Comparison of ENCODE assay signal across 13 cellular contexts in genomic region chr11:61349189-61349751, GRCh38.
"Had no signal": no experiment of that assay in that cellular context is flagged by ENCODE, and none has a peak within 500 bp of the region (broad histone marks: within the 10 kb centered on the region; RNA-seq: fewer than 3 reads in every experiment).

No MANE protein-coding gene starts in this region.

- H3K27ac ChIP-seq: prostate gland, right lobe of liver, stomach, testis had no signal

- H3K27me3 Mint-ChIP-seq: activated naive CD4-positive, alpha-beta T cell treated with anti-CD3 and anti-CD28 coated beads, Interleukin-2, amount 10 ng/mL, durations not matched to agents 7 days and 5 days; activated T-cell treated with anti-CD3 and anti-CD28 coated beads, Interleukin-2, amount 50 U/mL, for 24 hours; naive thymus-derived CD8-positive, alpha-beta T cell had no signal

- H3K27ac Mint-ChIP-seq: activated naive CD4-positive, alpha-beta T cell treated with anti-CD3 and anti-CD28 coated beads, Interleukin-2, amount 10 ng/mL, durations not matched to agents 7 days and 5 days; activated T-cell treated with anti-CD3 and anti-CD28 coated beads, Interleukin-2, amount 50 U/mL, for 24 hours had no signal

- H3K27me3 ChIP-seq: right lobe of liver, stomach, testis had no signal

- H3K9me3 Mint-ChIP-seq: activated naive CD4-positive, alpha-beta T cell treated with anti-CD3 and anti-CD28 coated beads, Interleukin-2, amount 10 ng/mL, durations not matched to agents 7 days and 5 days; activated T-cell treated with anti-CD3 and anti-CD28 coated beads, Interleukin-2, amount 50 U/mL, for 24 hours; naive thymus-derived CD8-positive, alpha-beta T cell had no signal

- H3K4me1 Mint-ChIP-seq: activated naive CD4-positive, alpha-beta T cell treated with anti-CD3 and anti-CD28 coated beads, Interleukin-2, amount 10 ng/mL, durations not matched to agents 7 days and 5 days had no signal

- H3K4me3 ChIP-seq: prostate gland, right lobe of liver, stomach, testis had no signal

- DNase-seq: activated CD4-positive, alpha-beta T cell treated with anti-CD3 and anti-CD28 coated beads, Interleukin-2, amount 50 U/mL, for 4 hours; activated CD4-positive, CD25-positive, alpha-beta regulatory T cell treated with anti-CD3 and anti-CD28 coated beads, Interleukin-2, amount 50 U/mL, for 72 hours; activated naive CD4-positive, alpha-beta T cell treated with anti-CD3 and anti-CD28 coated beads, Interleukin-2, amount 10 ng/mL, durations not matched to agents 7 days and 5 days; activated T-cell treated with anti-CD3 and anti-CD28 coated beads, Interleukin-2, amount 50 U/mL, for 24 hours; left colon; occipital lobe; right lobe of liver; stomach; T1000; testis had no signal

- H3K4me1 ChIP-seq: prostate gland had no signal

- ATAC-seq: esophagus mucosa; left colon; naive thymus-derived CD8-positive, alpha-beta T cell had no signal

- H3K4me3 Mint-ChIP-seq: activated naive CD4-positive, alpha-beta T cell treated with anti-CD3 and anti-CD28 coated beads, Interleukin-2, amount 10 ng/mL, durations not matched to agents 7 days and 5 days; activated T-cell treated with anti-CD3 and anti-CD28 coated beads, Interleukin-2, amount 50 U/mL, for 24 hours; naive thymus-derived CD8-positive, alpha-beta T cell had no signal

- H3K9me3 ChIP-seq: prostate gland, right lobe of liver, stomach, testis had no signal
